In genomic region chr14:103334644-103335603, GRCh38 we compare ENCODE assay signal across 8 cellular contexts. TPM values are rescaled to one million over a fixed set of nuclear protein-coding genes. Genes with fewer than 3 reads are reported as not detected.
DNase-seq lines count a peak whose midpoint lies in the region; ATAC-seq and TF ChIP-seq lines count a peak whose summit lies in the region.

No MANE protein-coding gene starts in this region.

- H3K4me3 ChIP-seq in Caco-2 (ENCODE audit: low read depth, low read length) (peak overlapping the region; percentile 96), iPS-18c (ENCODE audit: insufficient read depth, low read depth, low read length) (peak overlapping the region; percentile 96), skeletal muscle cell (ENCODE audit: low read depth, low read length) (peak overlapping the region; percentile 70)

- peak; percentile 14 for ATAC-seq in GM21515 (IDR thresholded peaks at IDR 0.05; ENCODE audit: unreplicated experiment)

- TF ChIP-seq CTCF in Caco-2 (IDR thresholded peaks at IDR 0.05; ENCODE audit: insufficient read depth in 1 of 2, low read depth in 1 of 2, low read length in 1 of 2, severe bottlenecking in 1 of 2, unreplicated experiment in 1 of 2) (no peak), brain (conservative IDR thresholded peaks at IDR 0.05) (no peak)

- CTCF ChIA-PET in Caco-2 (lab: Charles Lee) = interaction anchor here (1.2 to 1.4 kb wide), 2 partner anchors 230 kb away, joined by 4 to 6 read pairs; no protein-coding TSS in a partner anchor

- H3K4me1 ChIP-seq in Caco-2 = peaks cover 6% of the 10 kb centered on the region; the same call in 1 of the 2 replicates

- H3K9me3 Mint-ChIP-seq in Caco-2 (ENCODE audit: unreplicated experiment) (no peaks in the 10 kb centered on the region), brain (peaks cover 0 to 2% (median 0%) of the 10 kb centered on the region in 5 experiments)

- peaks cover 65% of the 10 kb centered on the region for H3K36me3 Mint-ChIP-seq in Caco-2 (ENCODE audit: insufficient read depth, unreplicated experiment)
- H3K36me3 Mint-ChIP-seq in brain = peaks cover 49% of the 10 kb centered on the region

- H3K4me3 Mint-ChIP-seq in Caco-2 (ENCODE audit: unreplicated experiment) = peak overlapping the region; percentile 96
- peak overlapping the region; percentile 88 to 96 (median 93) for H3K4me3 Mint-ChIP-seq in brain

- no peaks in the 10 kb centered on the region for H3K27me3 ChIP-seq in Caco-2 (replicated peaks; ENCODE audit: control insufficient read depth, insufficient read depth, low read length)

- peaks cover 6% of the 10 kb centered on the region for H3K4me1 Mint-ChIP-seq in Caco-2 (ENCODE audit: low read depth, unreplicated experiment)
- peaks cover 68% of the 10 kb centered on the region for H3K4me1 Mint-ChIP-seq in brain

- DNase-seq in Caco-2 (peak; percentile 75 to 78), KBM-7 (peak; percentile 67), UCSD-AML1 (lab: John Stamatoyannopoulos, UW; ENCODE audit: unreplicated experiment) (peak; percentile 55), skeletal muscle cell (ENCODE audit: low read depth) (peak; percentile 58), NCI-H2107 (lab: John Stamatoyannopoulos, UW) (no peak)

- H3K36me3 ChIP-seq in Caco-2 (ENCODE audit: control insufficient read depth, insufficient read depth, low read length) = peaks cover 2% of the 10 kb centered on the region

- H3K27ac Mint-ChIP-seq in Caco-2 (ENCODE audit: unreplicated experiment) (peak overlapping the region; percentile 96), brain (peak overlapping the region; percentile 87 to 98 (median 97))

- POLR2A ChIA-PET in Caco-2 (lab: Charles Lee) = interaction anchor here (0.9 to 1.9 kb wide), 4 partner anchors 12 to 278 kb away, joined by 3 to 7 read pairs (median 4); no protein-coding TSS in a partner anchor

- no peaks in the 10 kb centered on the region for H3K9me3 ChIP-seq in Caco-2
- H3K9me3 ChIP-seq in iPS-18c (ENCODE audit: control insufficient read depth, insufficient read depth, low read length) = no peaks in the 10 kb centered on the region

- in situ Hi-C loops in KBM-7 (cut with MboI; ENCODE audit: low pct_unique_long_range_greater_than_20kb, low sequenced_read_pairs) = no loop called here

- H3K27me3 Mint-ChIP-seq in Caco-2 (ENCODE audit: insufficient read depth, unreplicated experiment) (no peaks in the 10 kb centered on the region), brain (peaks cover 13% of the 10 kb centered on the region)

- intact Hi-C loops in Caco-2 (cut with micrococcal nuclease; ENCODE audit: unreplicated experiment) = no loop called here

- BruUV-seq in Caco-2 (replicated peaks; lab: Mats Ljungman, UMichigan) = TSS peak; percentile 47

RNA-seq across cellular contexts. Expression of gene EIF5, which starts 0.9 kb away (rescaled TPM):
- total RNA-seq in Caco-2 (2022) = 350 and 392 TPM in 2 replicates
- 56.1 TPM for polyA plus RNA-seq in brain (ENCODE audit: insufficient read depth, low read depth, low replicate concordance)

RNA-seq across cellular contexts. Expression of gene MARK3, which starts 50.3 kb away (rescaled TPM):
- total RNA-seq in Caco-2 (2022) = 71.6 and 78.0 TPM in 2 replicates
- 38.2 TPM for polyA plus RNA-seq in brain (ENCODE audit: insufficient read depth, low read depth, low replicate concordance)
